In genomic region chr13:101706651-101707050, GRCh38 we compare ENCODE assay signal across 10 cellular contexts.
DNase-seq lines count a peak whose midpoint lies in the region; ATAC-seq, FAIRE-seq and TF ChIP-seq lines count a peak whose summit lies in the region.
"Had no signal": no experiment of that assay in that cellular context is flagged by ENCODE, and none has a peak within 500 bp of the region (broad histone marks: within the 10 kb centered on the region; RNA-seq: fewer than 3 reads in every experiment).

No MANE protein-coding gene starts in this region.

- no peak overlapping the region for H3K4me3 ChIP-seq in HFF-Myc (replicated peaks; ENCODE audit: low read depth, low read length)

- TF ChIP-seq POLR2A in GM12892 (IDR thresholded peaks at IDR 0.05; ENCODE audit: low read depth, low read length): no peak

- DNase-seq in AG08395 (ENCODE audit: low spot score) (peak; percentile 90), HFF-Myc (ENCODE audit: extremely low read depth, low read depth) (peak; percentile 79), T-helper 17 cell (no peak), glomerular visceral epithelial cell (ENCODE audit: extremely low spot score) (peak; percentile 72), GM12892 (ENCODE audit: insufficient read length) (no peak), germinal center (ENCODE audit: low spot score) (no peak), NCI-H526 (lab: John Stamatoyannopoulos, UW) (no peak)
- DNase-seq: hippocampal formation had no signal

- FAIRE-seq in GM12892 (lab: Jason Lieb, UNC): no peak

- no peak overlapping the region for H3K4me3 Mint-ChIP-seq in T-helper 17 cell
- H3K4me3 Mint-ChIP-seq: T-helper 1 cell treated with Interleukin-12 subunit alpha and Interleukin-12 subunit beta and Interleukin-4 antibody, amounts not matched to agents 30 μg/mL and 1 μg/mL, for 36 hours had no signal

- ATAC-seq in T-helper 17 cell (peak; percentile 61), GM21367 (IDR thresholded peaks at IDR 0.05; ENCODE audit: unreplicated experiment) (no peak)

- peaks cover 2% of the 10 kb centered on the region for H3K36me3 Mint-ChIP-seq in T-helper 17 cell (ENCODE audit: low read depth)

- no peak overlapping the region for H3K27ac Mint-ChIP-seq in T-helper 17 cell
- H3K27ac Mint-ChIP-seq: T-helper 1 cell treated with Interleukin-12 subunit alpha and Interleukin-12 subunit beta and Interleukin-4 antibody, amounts not matched to agents 30 μg/mL and 1 μg/mL, for 36 hours had no signal

- H3K27me3 Mint-ChIP-seq in T-helper 17 cell: peaks cover 23% of the 10 kb centered on the region

- H3K9me3 ChIP-seq in T-helper 17 cell (ENCODE audit: control insufficient read depth, low read length, poor library complexity, severe bottlenecking): no peaks in the 10 kb centered on the region

- peaks cover 9% of the 10 kb centered on the region for H3K4me1 Mint-ChIP-seq in T-helper 17 cell

- TF ChIP-seq CTCF in HFF-Myc (IDR thresholded peaks at IDR 0.05; ENCODE audit: low read depth, low read length, missing control alignments): no peak

Comparison
In these comparisons a context has a peak if more than half of its experiments do, and no peak if none do; other contexts are left out.
1. DNase-seq: peak in AG08395 (single experiment), HFF-Myc (single experiment) and glomerular visceral epithelial cell (single experiment); none in T-helper 17 cell (0 of 3), GM12892 (single experiment), germinal center (single experiment) and NCI-H526 (0 of 2).